In the genomic region with DNA sequence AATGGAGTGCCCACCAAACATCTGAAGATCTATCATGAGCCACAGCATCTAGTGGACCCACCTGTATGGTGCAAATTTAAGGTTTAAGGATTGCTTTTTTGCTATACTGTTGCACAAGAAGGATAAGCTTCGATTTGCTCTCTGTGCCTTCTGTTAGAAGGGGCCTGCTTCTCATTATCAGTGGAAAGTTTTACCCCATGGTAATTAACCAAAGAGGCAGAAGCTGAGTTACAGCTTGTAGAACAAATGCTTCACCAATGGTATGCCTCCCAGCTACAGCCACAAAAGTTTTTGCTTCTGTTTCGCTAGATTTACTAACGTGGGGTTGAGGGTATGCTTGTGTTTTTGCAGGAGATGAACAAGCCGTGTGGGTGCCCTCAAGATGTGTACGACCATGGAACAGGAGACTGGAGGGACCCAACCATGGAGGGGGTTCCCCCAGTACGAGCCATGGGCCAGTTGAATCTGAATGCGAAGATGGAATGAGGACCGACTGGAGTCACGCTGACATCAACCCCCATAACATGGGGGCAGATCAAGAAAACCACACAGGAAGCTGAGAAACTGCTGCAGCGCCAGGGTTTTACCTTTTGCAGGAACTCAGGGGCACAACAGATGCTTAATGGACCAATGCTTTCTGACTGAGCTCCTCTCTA, we compare ENCODE assay signal across 9 cellular contexts. TPM values are rescaled to one million over a fixed set of nuclear protein-coding genes. Genes with fewer than 3 reads are reported as not detected.
DNase-seq lines count a peak whose midpoint lies in the region; ATAC-seq and TF ChIP-seq lines count a peak whose summit lies in the region.
"Had no signal": no experiment of that assay in that cellular context is flagged by ENCODE, and none has a peak within 500 bp of the region (broad histone marks: within the 10 kb centered on the region; RNA-seq: fewer than 3 reads in every experiment).

No MANE protein-coding gene starts in this region.

- H3K27ac Mint-ChIP-seq in T-helper 17 cell (peak overlapping the region; percentile 84), natural killer cell (peak overlapping the region in 1 of 2 donors; percentile 51), MCF 10A (ENCODE audit: low read depth, unreplicated experiment) (no peak overlapping the region)
- H3K27ac Mint-ChIP-seq in stimulated activated naive B cell treated with anti-CD40 and anti-IgM and Interleukin-4, amounts not matched to agents 10 μg/mL and 1 μg/mL and 100 μg/mL, for 72 hours = peak overlapping the region; percentile 37

- intact Hi-C loops in natural killer cell (cut with micrococcal nuclease) (loop anchor here (1.0 kb wide), 1 partner anchor 306 kb away; no protein-coding TSS in a partner anchor), MCF 10A (cut with micrococcal nuclease) (no loop called here)

- no peak for DNase-seq in T-helper 17 cell
- peak; percentile 61 for DNase-seq in activated T-cell treated with anti-CD3 and anti-CD28 coated beads, Interleukin-2, amount 50 U/mL, for 48 hours
- no peak for DNase-seq in natural killer cell
- DNase-seq in stimulated activated naive B cell treated with anti-CD40 and anti-IgM and Interleukin-4, amounts not matched to agents 10 μg/mL and 1 μg/mL and 100 μg/mL, for 72 hours = no peak
- DNase-seq in kidney glomerular epithelial cell (lab: John Stamatoyannopoulos, UW) = no peak
- DNase-seq in MCF 10A (ENCODE audit: unreplicated experiment) = no peak
- DNase-seq in germinal center (ENCODE audit: low spot score) = no peak
- DNase-seq in cortex of kidney (lab: John Stamatoyannopoulos, UW) = no peak
- DNase-seq: lower lobe of right lung had no signal

- H3K9me3 Mint-ChIP-seq in natural killer cell (peaks cover 2 to 3% of the 10 kb centered on the region in 2 donors), MCF 10A (ENCODE audit: unreplicated experiment) (peaks cover 15% of the 10 kb centered on the region)
- peaks cover 23 to 29% of the 10 kb centered on the region in 2 donors for H3K9me3 Mint-ChIP-seq in stimulated activated naive B cell treated with anti-CD40 and anti-IgM and Interleukin-4, amounts not matched to agents 10 μg/mL and 1 μg/mL and 100 μg/mL, for 72 hours

- H3K27me3 Mint-ChIP-seq in T-helper 17 cell (no peaks in the 10 kb centered on the region), natural killer cell (ENCODE audit: low read depth in 2 of 2) (peaks cover 14 to 20% of the 10 kb centered on the region in 2 donors), MCF 10A (ENCODE audit: insufficient read depth, unreplicated experiment) (no peaks in the 10 kb centered on the region)
- H3K27me3 Mint-ChIP-seq in stimulated activated naive B cell treated with anti-CD40 and anti-IgM and Interleukin-4, amounts not matched to agents 10 μg/mL and 1 μg/mL and 100 μg/mL, for 72 hours = peaks cover 3 to 5% of the 10 kb centered on the region in 2 donors

- POLR2A ChIA-PET in MCF 10A (lab: Yijun Ruan, JAX) = interaction anchor here (0.6 to 1.5 kb wide), 4 partner anchors 8 to 244 kb away, joined by 4 to 6 read pairs (median 6); partner anchors contain the start of gene ACAD9

- CTCF ChIA-PET in MCF 10A (lab: Yijun Ruan, JAX) = interaction anchor here (0.6 kb wide), 1 partner anchor 13 kb away, joined by 3 read pairs; no protein-coding TSS in a partner anchor

- H3K9me3 ChIP-seq in T-helper 17 cell (ENCODE audit: control insufficient read depth, low read length, poor library complexity, severe bottlenecking) = no peaks in the 10 kb centered on the region

- ATAC-seq in T-helper 17 cell = peak; percentile 84
- ATAC-seq in natural killer cell = peak; percentile 46 to 57 (median 47)
- ATAC-seq in stimulated activated naive B cell treated with anti-CD40 and anti-IgM and Interleukin-4, amounts not matched to agents 10 μg/mL and 1 μg/mL and 100 μg/mL, for 72 hours (replicated peaks) = peak; percentile 65 to 67
- ATAC-seq: lower lobe of right lung had no signal

- TF ChIP-seq CTCF in natural killer cell (IDR thresholded peaks at IDR 0.05) (no peak), MCF 10A (IDR thresholded peaks at IDR 0.05; ENCODE audit: unreplicated experiment) (no peak)

- BruUV-seq in MCF 10A (replicated peaks; lab: Mats Ljungman, UMichigan) = no TSS peak

- H3K4me3 Mint-ChIP-seq in T-helper 17 cell = peak overlapping the region; percentile 86
- peak overlapping the region; percentile 74 for H3K4me3 Mint-ChIP-seq in natural killer cell
- peak overlapping the region; percentile 4 to 43 for H3K4me3 Mint-ChIP-seq in stimulated activated naive B cell treated with anti-CD40 and anti-IgM and Interleukin-4, amounts not matched to agents 10 μg/mL and 1 μg/mL and 100 μg/mL, for 72 hours
- H3K4me3 Mint-ChIP-seq in MCF 10A (ENCODE audit: unreplicated experiment) = no peak overlapping the region

- peaks cover 18% of the 10 kb centered on the region for H3K4me1 Mint-ChIP-seq in T-helper 17 cell
- peaks cover 15% of the 10 kb centered on the region in 2 donors for H3K4me1 Mint-ChIP-seq in natural killer cell
- peaks cover 7 to 17% of the 10 kb centered on the region in 2 donors for H3K4me1 Mint-ChIP-seq in stimulated activated naive B cell treated with anti-CD40 and anti-IgM and Interleukin-4, amounts not matched to agents 10 μg/mL and 1 μg/mL and 100 μg/mL, for 72 hours
- H3K4me1 Mint-ChIP-seq in MCF 10A (ENCODE audit: insufficient read depth, unreplicated experiment) = no peaks in the 10 kb centered on the region

- H3K36me3 Mint-ChIP-seq in T-helper 17 cell (ENCODE audit: low read depth) = no peaks in the 10 kb centered on the region
- no peaks in the 10 kb centered on the region for H3K36me3 Mint-ChIP-seq in natural killer cell
- H3K36me3 Mint-ChIP-seq in stimulated activated naive B cell treated with anti-CD40 and anti-IgM and Interleukin-4, amounts not matched to agents 10 μg/mL and 1 μg/mL and 100 μg/mL, for 72 hours = peaks cover 31 to 44% of the 10 kb centered on the region in 2 donors
- H3K36me3 Mint-ChIP-seq in MCF 10A (ENCODE audit: insufficient read depth, unreplicated experiment) = peaks cover 19% of the 10 kb centered on the region

RNA-seq across cellular contexts. Expression of gene ACAD9, which starts 43.5 kb away (rescaled TPM):
- total RNA-seq in T-helper 17 cell = 10 to 100 TPM; 37.0 to 62.4 TPM
- 10 to 100 TPM; 43.4 to 71.3 (median 54.2) TPM for total RNA-seq in natural killer cell
- total RNA-seq in MCF 10A (2022) = 43.1 and 44.7 TPM in 2 replicates

Comparison
In these comparisons a context has a peak if more than half of its experiments do, and no peak if none do; other contexts are left out.
1. DNase-seq: peak in activated T-cell treated with anti-CD3 and anti-CD28 coated beads, Interleukin-2, amount 50 U/mL, for 48 hours (2 of 2); none in T-helper 17 cell (0 of 3), natural killer cell (single experiment), stimulated activated naive B cell treated with anti-CD40 and anti-IgM and Interleukin-4, amounts not matched to agents 10 μg/mL and 1 μg/mL and 100 μg/mL, for 72 hours (single experiment), kidney glomerular epithelial cell (single experiment), MCF 10A (single experiment), germinal center (single experiment) and cortex of kidney (single experiment).
2. Peak in every context shown above with its lines, with median percentiles within 50 percentile points of each other: ATAC-seq.